8 cellular contexts compared by ENCODE assay signal in genomic region chr11:122696662-122697061, GRCh38. TPM values are rescaled to one million over a fixed set of nuclear protein-coding genes. Genes with fewer than 3 reads are reported as not detected.
DNase-seq lines count a peak whose midpoint lies in the region; ATAC-seq and TF ChIP-seq lines count a peak whose summit lies in the region.

No MANE protein-coding gene starts in this region.

- H3K27ac ChIP-seq in PC-9 (peak overlapping the region; percentile 55), hepatocyte (no peak overlapping the region)

- CTCF ChIA-PET in PC-9 (lab: Charles Lee) (interaction anchor here (0.6 kb wide), 1 partner anchor 299 kb away, joined by 3 read pairs; no protein-coding TSS in a partner anchor), HEK293T (lab: Yijun Ruan, JAX) (no interaction called here)

- H3K4me2 ChIP-seq in PC-9 (0 out of 2 replicates have a peak overlapping the region, but pooled peaks have one; percentile 14), hepatocyte (no peak overlapping the region)

- peaks cover 69% of the 10 kb centered on the region for H3F3A ChIP-seq in PC-9 (ENCODE audit: insufficient read depth, low read depth)

- intact Hi-C loops in PC-9 (cut with micrococcal nuclease; ENCODE audit: unreplicated experiment), result no loop called here

- H3K9me2 ChIP-seq in PC-9 (ENCODE audit: insufficient read depth) (no peaks in the 10 kb centered on the region), hepatocyte (replicated peaks; ENCODE audit: insufficient read depth) (no peaks in the 10 kb centered on the region)

- H3K4me1 ChIP-seq in PC-9 (replicated peaks; ENCODE audit: insufficient read depth), result peaks cover 24% of the 10 kb centered on the region
- H3K4me1 ChIP-seq in hepatocyte (ENCODE audit: insufficient read depth), result peaks cover 11% of the 10 kb centered on the region

- POLR2A ChIA-PET in PC-9 (lab: Charles Lee; ENCODE audit: unreplicated experiment) (no interaction called here), HEK293T (lab: Yijun Ruan, JAX) (no interaction called here)

- H3K79me2 ChIP-seq in PC-9 (ENCODE audit: low read depth) (peaks cover 94% of the 10 kb centered on the region), hepatocyte (no peaks in the 10 kb centered on the region)

- H2AFZ ChIP-seq in PC-9 (no peak overlapping the region), hepatocyte (no peak overlapping the region)

- no TSS peak for BruUV-seq in PC-9 (replicated peaks; lab: Mats Ljungman, UMichigan)

- no peak for TF ChIP-seq CTCF in PC-9 (conservative IDR thresholded peaks at IDR 0.05)
- no peak for TF ChIP-seq CTCF in hepatocyte (IDR thresholded peaks at IDR 0.05; ENCODE audit: poor library complexity)

- DNase-seq in PC-9 (no peak), NCI-H2227 (lab: John Stamatoyannopoulos, UW; ENCODE audit: unreplicated experiment) (no peak), hepatocyte (ENCODE audit: low spot score) (no peak), HEK293T (ENCODE audit: extremely low spot score) (no peak), cortex of kidney (lab: John Stamatoyannopoulos, UW) (no peak)
- DNase-seq in activated naive CD4-positive, alpha-beta T cell (lab: John Stamatoyannopoulos, UW), result peak in 3 of 4 experiments; percentile 25 to 42 (median 28)
- peak; percentile 55 for DNase-seq in stimulated activated CD8-positive, alpha-beta memory T cell treated with anti-CD3 and anti-CD28 coated beads, Interleukin-12 subunit alpha, Interleukin-12 subunit beta, amount 100 ng/mL, for 1 hour (ENCODE audit: low read depth)

- H3K27me3 ChIP-seq in PC-9 (ENCODE audit: insufficient read depth, low read depth), result no peaks in the 10 kb centered on the region
- H3K27me3 ChIP-seq in hepatocyte, result no peaks in the 10 kb centered on the region

- no peak overlapping the region for H3K4me3 ChIP-seq in PC-9
- H3K4me3 ChIP-seq in hepatocyte, result no peak overlapping the region

- peaks cover 16% of the 10 kb centered on the region; the same call in 1 of the 2 replicates for H3K36me3 ChIP-seq in PC-9 (ENCODE audit: low read depth)
- no peaks in the 10 kb centered on the region for H3K36me3 ChIP-seq in hepatocyte (replicated peaks; ENCODE audit: insufficient read depth, low read depth)

- H4K20me1 ChIP-seq in PC-9 (ENCODE audit: insufficient read depth) (peaks cover 10% of the 10 kb centered on the region; the same call in 1 of the 2 replicates), hepatocyte (ENCODE audit: insufficient read depth, poor library complexity, severe bottlenecking) (no peaks in the 10 kb centered on the region)

- 57% methylated on average over 11 of the region's 11 CpGs for WGBS in hepatocyte (ENCODE audit: low lambda C conversion rate, missing lambda C conversion rate)

- ATAC-seq in GM19351 (IDR thresholded peaks at IDR 0.05; ENCODE audit: unreplicated experiment), result peak; percentile 71

- H3K9me3 ChIP-seq in PC-9 (ENCODE audit: insufficient read depth, low read depth), result no peaks in the 10 kb centered on the region
- H3K9me3 ChIP-seq in hepatocyte (ENCODE audit: low read depth), result no peaks in the 10 kb centered on the region

TF ChIP-seq in HEK293T, 16 proteins besides CTCF, POLR2A, EP300 and RAD21:
- TF ChIP-seq ELF4 (IDR thresholded peaks at IDR 0.05), result no peak
- TF ChIP-seq NFRKB (IDR thresholded peaks at IDR 0.05), result no peak

RNA-seq across cellular contexts. Expression of gene UBASH3B, which starts 41.1 kb away (rescaled TPM):
- 80.3 and 81.9 TPM in 2 replicates for total RNA-seq in PC-9 (2021)
- 5.2 and 11.1 TPM in 2 replicates for total RNA-seq in hepatocyte
- polyA plus RNA-seq in hepatocyte, result 5.1 and 9.1 TPM in 2 replicates

Comparison
In these comparisons a context has a peak if more than half of its experiments do, and no peak if none do; other contexts are left out.
1. DNase-seq: peak in activated naive CD4-positive, alpha-beta T cell (3 of 4) and stimulated activated CD8-positive, alpha-beta memory T cell treated with anti-CD3 and anti-CD28 coated beads, Interleukin-12 subunit alpha, Interleukin-12 subunit beta, amount 100 ng/mL, for 1 hour (single experiment); none in PC-9 (0 of 2), NCI-H2227 (single experiment), hepatocyte (single experiment), HEK293T (single experiment) and cortex of kidney (single experiment).